Comparison of ENCODE assay signal across 10 cellular contexts in genomic region chr2:41836944-41837343, GRCh38.
DNase-seq lines count a peak whose midpoint lies in the region; ATAC-seq and TF ChIP-seq lines count a peak whose summit lies in the region.
"Had no signal": no experiment of that assay in that cellular context is flagged by ENCODE, and none has a peak within 500 bp of the region (broad histone marks: within the 10 kb centered on the region; RNA-seq: fewer than 3 reads in every experiment).

No MANE protein-coding gene starts in this region.

- no peaks in the 10 kb centered on the region for H3K9me3 Mint-ChIP-seq in activated CD8-positive, alpha-beta T cell treated with anti-CD3 and anti-CD28 coated beads, Interleukin-2, amount 10 ng/mL, durations not matched to agents 7 days and 5 days (ENCODE audit: insufficient read depth)
- H3K9me3 Mint-ChIP-seq in type B pancreatic cell: no peaks in the 10 kb centered on the region

- no peak overlapping the region for H3K4me3 Mint-ChIP-seq in activated CD8-positive, alpha-beta T cell treated with anti-CD3 and anti-CD28 coated beads, Interleukin-2, amount 10 ng/mL, durations not matched to agents 7 days and 5 days
- H3K4me3 Mint-ChIP-seq in type B pancreatic cell: no peak overlapping the region
- H3K4me3 Mint-ChIP-seq: T-helper 17 cell had no signal

- peaks cover 10% of the 10 kb centered on the region for H3K4me1 Mint-ChIP-seq in activated CD8-positive, alpha-beta T cell treated with anti-CD3 and anti-CD28 coated beads, Interleukin-2, amount 10 ng/mL, durations not matched to agents 7 days and 5 days (ENCODE audit: low read depth)
- no peaks in the 10 kb centered on the region for H3K4me1 Mint-ChIP-seq in type B pancreatic cell (ENCODE audit: unreplicated experiment)

- POLR2A ChIA-PET in activated CD8-positive, alpha-beta T cell treated with anti-CD3 and anti-CD28 coated beads, Interleukin-2, amount 10 ng/mL, durations not matched to agents 7 days and 5 days (lab: Charles Lee): no interaction called here

- H3K27me3 Mint-ChIP-seq in activated CD8-positive, alpha-beta T cell treated with anti-CD3 and anti-CD28 coated beads, Interleukin-2, amount 10 ng/mL, durations not matched to agents 7 days and 5 days (ENCODE audit: low read depth): peaks cover 11% of the 10 kb centered on the region
- H3K27me3 Mint-ChIP-seq in type B pancreatic cell: peaks cover 44% of the 10 kb centered on the region

- DNase-seq in EL: peak; percentile 36
- DNase-seq in LHCN-M2 (ENCODE audit: low read depth): peak; percentile 48
- peak; percentile 60 for DNase-seq in activated CD8-positive, alpha-beta T cell treated with anti-CD3 and anti-CD28 coated beads, Interleukin-2, amount 10 ng/mL, durations not matched to agents 7 days and 5 days
- peak; percentile 92 for DNase-seq in left kidney (ENCODE audit: low read depth, low spot score)
- DNase-seq in type B pancreatic cell (ENCODE audit: extremely low spot score, unreplicated experiment): no peak
- DNase-seq in NCI-H345 (lab: John Stamatoyannopoulos, UW): no peak
- DNase-seq in NCI-H2029 (lab: John Stamatoyannopoulos, UW): no peak
- DNase-seq: dorsolateral prefrontal cortex had no signal

- CTCF ChIA-PET in activated CD8-positive, alpha-beta T cell treated with anti-CD3 and anti-CD28 coated beads, Interleukin-2, amount 10 ng/mL, durations not matched to agents 7 days and 5 days (lab: Charles Lee): no interaction called here

- no peak overlapping the region for H3K27ac Mint-ChIP-seq in activated CD8-positive, alpha-beta T cell treated with anti-CD3 and anti-CD28 coated beads, Interleukin-2, amount 10 ng/mL, durations not matched to agents 7 days and 5 days
- no peak overlapping the region for H3K27ac Mint-ChIP-seq in type B pancreatic cell
- H3K27ac Mint-ChIP-seq: T-helper 17 cell had no signal

- no peak for TF ChIP-seq CTCF in type B pancreatic cell (conservative IDR thresholded peaks at IDR 0.05)

- no peaks in the 10 kb centered on the region for H3K36me3 Mint-ChIP-seq in activated CD8-positive, alpha-beta T cell treated with anti-CD3 and anti-CD28 coated beads, Interleukin-2, amount 10 ng/mL, durations not matched to agents 7 days and 5 days (ENCODE audit: low read depth)
- no peaks in the 10 kb centered on the region for H3K36me3 Mint-ChIP-seq in type B pancreatic cell

- ATAC-seq in activated CD8-positive, alpha-beta T cell treated with anti-CD3 and anti-CD28 coated beads, Interleukin-2, amount 10 ng/mL, durations not matched to agents 7 days and 5 days: no peak
- no peak for ATAC-seq in HG02870 (IDR thresholded peaks at IDR 0.05; ENCODE audit: unreplicated experiment)
- ATAC-seq: T-helper 17 cell had no signal

Comparison
In these comparisons a context has a peak if more than half of its experiments do, and no peak if none do; other contexts are left out.
1. DNase-seq: peak in EL (single experiment), LHCN-M2 (single experiment), activated CD8-positive, alpha-beta T cell treated with anti-CD3 and anti-CD28 coated beads, Interleukin-2, amount 10 ng/mL, durations not matched to agents 7 days and 5 days (single experiment) and left kidney (single experiment); none in type B pancreatic cell (single experiment), NCI-H345 (single experiment) and NCI-H2029 (single experiment).